Comparison of ENCODE assay signal across 16 cellular contexts in the genomic region with DNA sequence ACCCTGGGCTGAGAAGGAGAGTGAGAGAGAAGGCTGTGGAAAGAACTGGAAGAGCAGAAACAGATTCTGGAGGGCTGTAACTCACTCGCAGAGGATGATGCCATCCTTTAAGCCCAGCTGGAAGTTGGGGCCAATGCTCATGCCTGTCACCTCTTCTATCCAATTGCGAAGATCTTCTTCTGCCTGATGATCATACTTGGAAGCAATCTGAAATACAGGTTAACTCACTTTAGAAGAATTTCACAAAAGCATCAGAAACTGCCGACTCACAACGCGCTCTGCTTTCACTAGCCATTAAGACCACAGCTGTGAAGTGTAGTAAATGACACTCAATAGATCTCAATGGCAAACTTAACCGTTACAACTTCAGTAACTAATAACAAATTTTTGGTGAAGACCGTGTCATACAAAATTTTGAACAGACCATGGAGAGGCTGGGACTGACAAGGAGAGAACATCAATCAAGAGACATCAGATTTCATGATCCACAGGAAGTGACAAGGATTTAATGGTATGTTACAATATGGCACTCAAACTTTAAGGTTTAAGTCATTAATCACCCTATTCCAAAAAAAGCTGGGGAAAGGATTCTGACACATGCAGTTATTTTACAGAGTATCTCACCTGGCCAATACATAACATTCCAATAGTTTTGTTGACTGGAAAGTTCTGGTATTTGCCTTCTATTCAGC. TPM values are rescaled to one million over a fixed set of nuclear protein-coding genes. Genes with fewer than 3 reads are reported as not detected.
A peak's percentile ranks its signal among the peaks of the same experiment; 100 is the strongest.
DNase-seq lines count a peak whose midpoint lies in the region; ATAC-seq and TF ChIP-seq lines count a peak whose summit lies in the region.
"Had no signal": no experiment of that assay in that cellular context is flagged by ENCODE, and none has a peak within 500 bp of the region (broad histone marks: within the 10 kb centered on the region; RNA-seq: fewer than 3 reads in every experiment).

No MANE protein-coding gene starts in this region.

- POLR2A ChIA-PET in WTC11 (lab: Charles Lee): interaction anchor here (0.6 kb wide), 1 partner anchor 46 kb away, joined by 3 read pairs; no protein-coding TSS in a partner anchor
- POLR2A ChIA-PET in naive thymus-derived CD4-positive, alpha-beta T cell (lab: Charles Lee): no interaction called here

- no peaks in the 10 kb centered on the region for H3K9me3 Mint-ChIP-seq in HFFc6
- H3K9me3 Mint-ChIP-seq in WTC11: no peaks in the 10 kb centered on the region
- peaks cover 0 to 2% (median 0%) of the 10 kb centered on the region in 11 donors for H3K9me3 Mint-ChIP-seq in naive thymus-derived CD4-positive, alpha-beta T cell
- H3K9me3 Mint-ChIP-seq: CD4-positive, alpha-beta T cell had no signal

- H3K27ac ChIP-seq in left lung (no peak overlapping the region), thyroid gland (peak overlapping the region in 2 of 3 donors; percentile 67 to 74)
- H3K27ac ChIP-seq in naive thymus-derived CD4-positive, alpha-beta T cell (ENCODE audit: low read depth, low read length): no peak overlapping the region
- H3K27ac ChIP-seq: body of pancreas, right lobe of liver had no signal

- no peak overlapping the region for H3K4me3 ChIP-seq in left lung
- no peak overlapping the region for H3K4me3 ChIP-seq in thyroid gland (replicated peaks in 1 of 3)
- no peak overlapping the region for H3K4me3 ChIP-seq in naive thymus-derived CD4-positive, alpha-beta T cell (ENCODE audit: low read length)
- H3K4me3 ChIP-seq: body of pancreas, HAP-1, right lobe of liver had no signal

- H3K9me3 ChIP-seq in left lung (no peaks in the 10 kb centered on the region), thyroid gland (no peaks in the 10 kb centered on the region)
- no peaks in the 10 kb centered on the region for H3K9me3 ChIP-seq in naive thymus-derived CD4-positive, alpha-beta T cell (ENCODE audit: control insufficient read depth in 2 of 3, low read length in 3 of 3)
- H3K9me3 ChIP-seq: body of pancreas, HAP-1, right lobe of liver had no signal

- H3K4me1 Mint-ChIP-seq in HFFc6 (ENCODE audit: low read depth): peaks cover 72% of the 10 kb centered on the region
- peaks cover 27% of the 10 kb centered on the region for H3K4me1 Mint-ChIP-seq in WTC11
- H3K4me1 Mint-ChIP-seq in naive thymus-derived CD4-positive, alpha-beta T cell: no peaks in the 10 kb centered on the region

- intact Hi-C loops in left lung (cut with DNase I): no loop called here
- intact Hi-C loops in thyroid gland (cut with DNase I): no loop called here
- intact Hi-C loops in naive thymus-derived CD4-positive, alpha-beta T cell (cut with micrococcal nuclease): no loop called here

- CTCF ChIA-PET in WTC11 (lab: Charles Lee): interaction anchor here (2.1 kb wide), 1 partner anchor 49 kb away, joined by 7 read pairs; no protein-coding TSS in a partner anchor
- CTCF ChIA-PET in naive thymus-derived CD4-positive, alpha-beta T cell (lab: Charles Lee): interaction anchor here (0.5 kb wide), 1 partner anchor 11 kb away, joined by 7 read pairs; no protein-coding TSS in a partner anchor

- no peak overlapping the region; the same call in 1 of the 2 replicates for H3K4me3 Mint-ChIP-seq in HFFc6
- H3K4me3 Mint-ChIP-seq in WTC11: no peak overlapping the region
- no peak overlapping the region for H3K4me3 Mint-ChIP-seq in naive thymus-derived CD4-positive, alpha-beta T cell
- H3K4me3 Mint-ChIP-seq: CD4-positive, alpha-beta T cell had no signal

- no peak for TF ChIP-seq CTCF in HFFc6 (IDR thresholded peaks at IDR 0.05)
- TF ChIP-seq CTCF in WTC11 (IDR thresholded peaks at IDR 0.05): no peak
- no peak for TF ChIP-seq CTCF in left lung (IDR thresholded peaks at IDR 0.05)
- TF ChIP-seq CTCF in thyroid gland (IDR thresholded peaks at IDR 0.05): no peak

- H3K27me3 Mint-ChIP-seq in HFFc6 (ENCODE audit: insufficient read depth) (no peaks in the 10 kb centered on the region), WTC11 (ENCODE audit: low read depth) (no peaks in the 10 kb centered on the region)
- no peaks in the 10 kb centered on the region for H3K27me3 Mint-ChIP-seq in naive thymus-derived CD4-positive, alpha-beta T cell
- H3K27me3 Mint-ChIP-seq: CD4-positive, alpha-beta T cell had no signal

- no peak for TF ChIP-seq POLR2A in thyroid gland (IDR thresholded peaks at IDR 0.05)

- H3K27ac Mint-ChIP-seq in HFFc6: peak overlapping the region; percentile 60
- peak overlapping the region; percentile 75 for H3K27ac Mint-ChIP-seq in WTC11
- H3K27ac Mint-ChIP-seq in naive thymus-derived CD4-positive, alpha-beta T cell: no peak overlapping the region
- H3K27ac Mint-ChIP-seq: CD4-positive, alpha-beta T cell had no signal

- no peak for ATAC-seq in WTC11
- ATAC-seq in left lung: peak; percentile 4
- ATAC-seq in GM21786 (IDR thresholded peaks at IDR 0.05; ENCODE audit: unreplicated experiment): no peak
- ATAC-seq in naive thymus-derived CD4-positive, alpha-beta T cell: no peak
- ATAC-seq: body of pancreas, right lobe of liver had no signal

- no peaks in the 10 kb centered on the region for H3K27me3 ChIP-seq in left lung
- no peaks in the 10 kb centered on the region for H3K27me3 ChIP-seq in thyroid gland
- H3K27me3 ChIP-seq in naive thymus-derived CD4-positive, alpha-beta T cell (ENCODE audit: control insufficient read depth in 2 of 2, insufficient read depth in 2 of 2, low read length in 2 of 2): no peaks in the 10 kb centered on the region
- H3K27me3 ChIP-seq: body of pancreas, right lobe of liver had no signal

- WGBS in thyroid gland, 2 donors: 81 to 86% methylated on average over 7 of the region's 7 CpGs

- H3K36me3 Mint-ChIP-seq in HFFc6 (ENCODE audit: low read depth) (peaks cover 41% of the 10 kb centered on the region), WTC11 (peaks cover 58% of the 10 kb centered on the region)
- peaks cover 0 to 15% (median 0%) of the 10 kb centered on the region in 5 donors for H3K36me3 Mint-ChIP-seq in naive thymus-derived CD4-positive, alpha-beta T cell

- H3K36me3 ChIP-seq in left lung (peaks cover 0 to 46% of the 10 kb centered on the region in 2 donors), thyroid gland (peaks cover 0 to 2% of the 10 kb centered on the region in 2 donors)
- no peaks in the 10 kb centered on the region for H3K36me3 ChIP-seq in naive thymus-derived CD4-positive, alpha-beta T cell (ENCODE audit: control insufficient read depth in 2 of 3, insufficient read depth in 3 of 3, low read length in 3 of 3)

- no peak for DNase-seq in HFFc6
- no peak for DNase-seq in WTC11 (ENCODE audit: low spot score)
- DNase-seq in left lung: no peak
- no peak for DNase-seq in thyroid gland
- DNase-seq in occipital lobe (lab: John Stamatoyannopoulos, UW): no peak
- no peak for DNase-seq in naive thymus-derived CD4-positive, alpha-beta T cell
- DNase-seq: activated CD8-positive, alpha-beta memory T cell treated with anti-CD3 and anti-CD28 coated beads for 24 hours; activated gamma-delta T cell; body of pancreas; CD4-positive, alpha-beta T cell; MV-4-11; NCI-H2171; right lobe of liver; stimulated activated naive CD4-positive, alpha-beta T cell treated with Interleukin-2 at 50 U/mL for 16 hours had no signal

- H3K4me1 ChIP-seq in left lung (peaks cover 20% of the 10 kb centered on the region in 2 donors), thyroid gland (peaks cover 45 to 69% of the 10 kb centered on the region in 2 donors)
- H3K4me1 ChIP-seq in naive thymus-derived CD4-positive, alpha-beta T cell (ENCODE audit: control insufficient read depth in 2 of 2, insufficient read depth in 2 of 2, low read length in 2 of 2): no peaks in the 10 kb centered on the region
- H3K4me1 ChIP-seq: HAP-1, right lobe of liver had no signal

TF ChIP-seq in WTC11, 78 proteins besides CTCF, POLR2A, EP300 and RAD21:
- TF ChIP-seq NFE2L1 (CRISPR knock-in tag; IDR thresholded peaks at IDR 0.05): 0 out of 2 replicates have a peak, but pooled peaks have one; percentile 40
- TF ChIP-seq, protein P1, sequence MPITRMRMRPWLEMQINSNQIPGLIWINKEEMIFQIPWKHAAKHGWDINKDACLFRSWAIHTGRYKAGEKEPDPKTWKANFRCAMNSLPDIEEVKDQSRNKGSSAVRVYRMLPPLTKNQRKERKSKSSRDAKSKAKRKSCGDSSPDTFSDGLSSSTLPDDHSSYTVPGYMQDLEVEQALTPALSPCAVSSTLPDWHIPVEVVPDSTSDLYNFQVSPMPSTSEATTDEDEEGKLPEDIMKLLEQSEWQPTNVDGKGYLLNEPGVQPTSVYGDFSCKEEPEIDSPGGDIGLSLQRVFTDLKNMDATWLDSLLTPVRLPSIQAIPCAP (CRISPR knock-in tag; IDR thresholded peaks at IDR 0.05): no peak
TF ChIP-seq in WTC11: peak in this region for 1.

RNA-seq across cellular contexts. Expression of gene CNN3, which starts 23.4 kb away (rescaled TPM):
- 100 to 1,000 TPM; 210 to 253 (median 232) TPM for total RNA-seq in HFFc6 (2021; fragmentation: NEBNext Ultra II Directional; extraction: Animal tissue kit (Norgen Biotek cat#: 25700))
- 183 to 187 TPM (median 185 TPM) in 3 replicates for total RNA-seq in WTC11 (2021)
- 100 to 1,000 TPM; 239 to 290 TPM for total RNA-seq in left lung
- total RNA-seq in thyroid gland: 100 to 1,000 TPM; 149 to 257 (median 177) TPM
- 199 TPM for total RNA-seq in occipital lobe
- 10 to 100 TPM in 2 of 5 experiments, 1 to 10 TPM in 3; 4.4 to 14.9 (median 7.4) TPM for total RNA-seq in naive thymus-derived CD4-positive, alpha-beta T cell
- polyA plus RNA-seq in naive thymus-derived CD4-positive, alpha-beta T cell: 10 to 100 TPM; 12.9 to 18.2 TPM

Comparison
In these comparisons a context has a peak if more than half of its experiments do, and no peak if none do; other contexts are left out.
1. H3K27ac Mint-ChIP-seq: peak in HFFc6 (single experiment) and WTC11 (single experiment); none in naive thymus-derived CD4-positive, alpha-beta T cell (0 of 9).
2. H3K27ac ChIP-seq: peak in thyroid gland (2 of 3); none in left lung (0 of 2) and naive thymus-derived CD4-positive, alpha-beta T cell (single experiment).
3. RNA of gene CNN3, which starts 23.4 kb away (total RNA-seq): 239 to 290 TPM in left lung, 210 to 253 TPM in HFFc6, 199 TPM in occipital lobe (single experiment), 149 to 257 TPM in thyroid gland and 183 to 187 TPM in WTC11; 4.4 to 14.9 TPM in naive thymus-derived CD4-positive, alpha-beta T cell; every median in the first group is over 4 times any median in the second.